ENCODE assay signal across 9 cellular contexts in the genomic region with DNA sequence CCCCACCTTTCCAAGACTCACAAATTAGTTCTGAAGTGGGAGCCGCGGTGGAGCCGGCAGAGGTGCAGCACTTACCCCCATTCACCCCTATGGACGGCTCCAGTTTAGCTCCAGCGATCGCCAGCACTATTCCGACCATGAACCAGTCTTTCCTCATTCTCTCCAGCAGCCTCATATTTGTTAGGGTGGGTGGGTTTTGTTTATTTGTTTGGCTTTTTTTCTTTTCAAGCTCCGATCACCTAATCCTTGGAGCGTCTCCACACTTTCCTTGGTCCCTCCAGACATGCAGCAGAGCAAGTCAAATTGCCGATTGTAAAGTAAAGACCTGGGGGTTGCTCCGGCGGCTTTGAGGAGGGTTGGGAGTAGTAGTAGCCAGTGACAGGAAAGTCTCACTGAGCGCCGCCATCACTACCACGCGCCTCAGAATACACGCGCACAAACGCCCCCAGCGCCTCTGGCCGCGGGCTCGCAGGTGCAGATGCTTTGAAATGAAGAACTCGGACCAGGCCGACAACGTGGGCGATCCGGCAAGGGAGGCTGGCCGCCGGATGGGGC. TPM values are rescaled to one million over a fixed set of nuclear protein-coding genes. Genes with fewer than 3 reads are reported as not detected.
DNase-seq lines count a peak whose midpoint lies in the region; ATAC-seq and TF ChIP-seq lines count a peak whose summit lies in the region.
"Had no signal": no experiment of that assay in that cellular context is flagged by ENCODE, and none has a peak within 500 bp of the region (broad histone marks: within the 10 kb centered on the region; RNA-seq: fewer than 3 reads in every experiment).

A gene with protein sequence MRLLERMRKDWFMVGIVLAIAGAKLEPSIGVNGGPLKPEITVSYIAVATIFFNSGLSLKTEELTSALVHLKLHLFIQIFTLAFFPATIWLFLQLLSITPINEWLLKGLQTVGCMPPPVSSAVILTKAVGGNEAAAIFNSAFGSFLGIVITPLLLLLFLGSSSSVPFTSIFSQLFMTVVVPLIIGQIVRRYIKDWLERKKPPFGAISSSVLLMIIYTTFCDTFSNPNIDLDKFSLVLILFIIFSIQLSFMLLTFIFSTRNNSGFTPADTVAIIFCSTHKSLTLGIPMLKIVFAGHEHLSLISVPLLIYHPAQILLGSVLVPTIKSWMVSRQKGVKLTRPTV (minus strand): TSS at position 398 of the 555 bp plus-strand sequence. CDS start 223 bp downstream, at position 175.

- POLR2A ChIA-PET in activated CD8-positive, alpha-beta T cell treated with anti-CD3 and anti-CD28 coated beads for 36 hours (lab: Charles Lee): interaction anchor here (0.7 to 1.0 kb wide), 3 partner anchors 62 to 138 kb away, joined by 3 to 4 read pairs (median 4); no protein-coding TSS in a partner anchor

- peaks cover 3% of the 10 kb centered on the region for H3K36me3 Mint-ChIP-seq in activated CD8-positive, alpha-beta T cell treated with anti-CD3 and anti-CD28 coated beads for 36 hours (ENCODE audit: low read depth)
- H3K36me3 Mint-ChIP-seq in effector memory CD8-positive, alpha-beta T cell (ENCODE audit: insufficient read depth): no peaks in the 10 kb centered on the region

- CTCF ChIA-PET in activated CD8-positive, alpha-beta T cell treated with anti-CD3 and anti-CD28 coated beads for 36 hours (lab: Charles Lee): interaction anchor here (1.3 kb wide), 1 partner anchor 179 kb away, joined by 3 read pairs; no protein-coding TSS in a partner anchor

- TF ChIP-seq CTCF in activated CD8-positive, alpha-beta T cell treated with anti-CD3 and anti-CD28 coated beads for 36 hours (IDR thresholded peaks at IDR 0.05): no peak

- DNase-seq in CD1c-positive myeloid dendritic cell (ENCODE audit: extremely low spot score) (peak; percentile 78), NCI-H748 treated with DMSO at 0.1 percent for 48 hours (lab: John Stamatoyannopoulos, UW) (peak; percentile 21), medulla oblongata (ENCODE audit: extremely low spot score) (peak; percentile 85)
- peak; percentile 85 for DNase-seq in activated CD8-positive, alpha-beta T cell treated with anti-CD3 and anti-CD28 coated beads for 36 hours
- peak; percentile 48 to 62 (median 53) for DNase-seq in effector memory CD8-positive, alpha-beta T cell
- DNase-seq in stimulated activated CD8-positive, alpha-beta memory T cell treated with anti-CD3 and anti-CD28 coated beads, Interleukin-12 subunit alpha, Interleukin-12 subunit beta, amount 100 ng/mL, for 24 hours (ENCODE audit: extremely low read depth): peak; percentile 34

- intact Hi-C loops in activated CD8-positive, alpha-beta T cell treated with anti-CD3 and anti-CD28 coated beads for 36 hours (cut with micrococcal nuclease): loop anchor here (5.0 kb wide), 2 partner anchors 64 to 179 kb away; no protein-coding TSS in a partner anchor

- no peaks in the 10 kb centered on the region for H3K9me3 Mint-ChIP-seq in activated CD8-positive, alpha-beta T cell treated with anti-CD3 and anti-CD28 coated beads for 36 hours
- H3K9me3 Mint-ChIP-seq in effector memory CD8-positive, alpha-beta T cell: no peaks in the 10 kb centered on the region
- H3K9me3 Mint-ChIP-seq: nephron had no signal

- no peak within 1 kb of the TSS for H3K4me3 Mint-ChIP-seq in activated CD8-positive, alpha-beta T cell treated with anti-CD3 and anti-CD28 coated beads for 36 hours
- no peak within 1 kb of the TSS for H3K4me3 Mint-ChIP-seq in effector memory CD8-positive, alpha-beta T cell
- H3K4me3 Mint-ChIP-seq: nephron had no signal

- peaks cover 19% of the 10 kb centered on the region for H3K4me1 Mint-ChIP-seq in activated CD8-positive, alpha-beta T cell treated with anti-CD3 and anti-CD28 coated beads for 36 hours (ENCODE audit: low read depth)
- H3K4me1 Mint-ChIP-seq in effector memory CD8-positive, alpha-beta T cell (ENCODE audit: low read depth in 2 of 2): peaks cover 9 to 25% of the 10 kb centered on the region in 2 donors

- ATAC-seq in GM19324 (IDR thresholded peaks at IDR 0.05; ENCODE audit: low FRiP score, unreplicated experiment) (peak; percentile 90), HG03442 (IDR thresholded peaks at IDR 0.05; ENCODE audit: unreplicated experiment) (peak; percentile 78)
- ATAC-seq in activated CD8-positive, alpha-beta T cell treated with anti-CD3 and anti-CD28 coated beads for 36 hours: peak; percentile 84
- ATAC-seq in effector memory CD8-positive, alpha-beta T cell (replicated peaks): peak; percentile 84

- no peak within 1 kb of the TSS for H3K27ac Mint-ChIP-seq in activated CD8-positive, alpha-beta T cell treated with anti-CD3 and anti-CD28 coated beads for 36 hours
- H3K27ac Mint-ChIP-seq in effector memory CD8-positive, alpha-beta T cell: no peak within 1 kb of the TSS

- no peaks in the 10 kb centered on the region for H3K27me3 Mint-ChIP-seq in activated CD8-positive, alpha-beta T cell treated with anti-CD3 and anti-CD28 coated beads for 36 hours
- H3K27me3 Mint-ChIP-seq in effector memory CD8-positive, alpha-beta T cell: peaks cover 0 to 5% of the 10 kb centered on the region in 2 donors

RNA-seq across cellular contexts. Expression of the gene that starts here (rescaled TPM):
- total RNA-seq in activated CD8-positive, alpha-beta T cell treated with anti-CD3 and anti-CD28 coated beads for 36 hours: 10 to 100 TPM; 10.7 to 11.0 TPM

Comparison
In these comparisons a context has a peak if more than half of its experiments do, and no peak if none do; other contexts are left out.
1. Peak in every context shown above with its lines: DNase-seq and ATAC-seq.
2. DNase-seq: peak in every context shown above with its lines; median percentile 85 in activated CD8-positive, alpha-beta T cell treated with anti-CD3 and anti-CD28 coated beads for 36 hours; 85 in medulla oblongata; 78 in CD1c-positive myeloid dendritic cell; 53 in effector memory CD8-positive, alpha-beta T cell; 34 in stimulated activated CD8-positive, alpha-beta memory T cell treated with anti-CD3 and anti-CD28 coated beads, Interleukin-12 subunit alpha, Interleukin-12 subunit beta, amount 100 ng/mL, for 24 hours; 21 in NCI-H748 treated with DMSO at 0.1 percent for 48 hours.